In the genomic region with DNA sequence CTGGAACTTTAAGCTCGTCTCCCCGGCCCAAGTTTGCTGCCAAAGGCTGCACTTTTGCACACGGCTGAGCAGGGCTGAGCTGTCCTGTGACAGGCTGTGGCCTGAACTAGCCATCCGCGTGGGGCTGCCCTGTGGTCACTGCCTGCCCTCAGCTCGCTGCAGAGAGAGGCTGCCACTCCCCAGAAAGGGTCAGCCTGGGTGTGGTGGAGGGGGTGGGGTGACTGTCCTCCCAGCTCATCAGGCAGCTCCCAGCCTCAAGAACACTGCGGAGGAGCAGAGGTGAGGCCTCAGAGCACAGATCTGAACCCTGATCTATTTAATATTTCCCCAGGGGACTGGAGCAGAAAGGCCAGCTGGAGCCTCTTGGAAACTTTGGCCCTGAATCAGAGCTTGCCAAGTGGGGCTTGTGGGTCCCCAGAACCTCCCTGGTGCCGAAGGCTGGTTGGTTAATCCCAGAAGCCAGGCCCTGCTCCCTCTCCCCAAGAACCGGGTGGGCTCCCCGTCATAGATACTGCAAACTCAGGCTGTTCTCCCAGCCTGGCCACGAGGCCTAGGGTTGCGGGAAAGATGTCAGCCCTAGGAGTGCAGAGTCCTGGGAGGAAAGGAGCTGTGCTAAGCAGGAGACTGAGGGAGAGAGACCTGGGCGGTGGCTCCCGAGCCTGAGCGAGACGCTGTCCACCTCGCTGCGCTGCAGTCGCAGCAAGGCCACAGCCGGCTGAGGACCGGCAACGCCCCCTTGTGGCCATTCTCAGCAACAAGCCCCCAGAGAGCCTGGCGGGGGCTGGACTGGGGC, we compare ENCODE assay signal across 8 cellular contexts.
DNase-seq lines count a peak whose midpoint lies in the region; ATAC-seq and TF ChIP-seq lines count a peak whose summit lies in the region.

No MANE protein-coding gene starts in this region.

- peak; percentile 32 for DNase-seq in DMS79 treated with DMSO at 0.1 percent for 48 hours (lab: John Stamatoyannopoulos, UW)
- DNase-seq in DMS79 (lab: John Stamatoyannopoulos, UW) = no peak
- DNase-seq in MG63 = peak; percentile 75
- DNase-seq in SHP77 treated with DMSO at 0.1 percent for 48 hours (lab: John Stamatoyannopoulos, UW) = peak; percentile 53
- DNase-seq in activated naive CD4-positive, alpha-beta T cell treated with anti-CD3 and anti-CD28 coated beads for 36 hours = peak; percentile 80
- peak; percentile 91 for DNase-seq in osteoblast (ENCODE audit: insufficient read length, low spot score, missing footprints)
- DNase-seq in suprapubic skin (ENCODE audit: low spot score in 2 of 2) = peak; percentile 88 to 90

- peaks cover 3% of the 10 kb centered on the region for H3K9me3 Mint-ChIP-seq in activated naive CD4-positive, alpha-beta T cell treated with anti-CD3 and anti-CD28 coated beads for 36 hours

- no peak overlapping the region for H3K27ac Mint-ChIP-seq in activated naive CD4-positive, alpha-beta T cell treated with anti-CD3 and anti-CD28 coated beads for 36 hours

- peaks cover 52% of the 10 kb centered on the region for H3K36me3 ChIP-seq in MG63
- H3K36me3 ChIP-seq in gastroesophageal sphincter = no peaks in the 10 kb centered on the region
- peaks cover 8% of the 10 kb centered on the region for H3K36me3 ChIP-seq in osteoblast (ENCODE audit: insufficient read depth, low read length)
- H3K36me3 ChIP-seq in suprapubic skin = no peaks in the 10 kb centered on the region

- H3K36me3 Mint-ChIP-seq in activated naive CD4-positive, alpha-beta T cell treated with anti-CD3 and anti-CD28 coated beads for 36 hours (ENCODE audit: low read depth) = no peaks in the 10 kb centered on the region

- intact Hi-C loops in activated naive CD4-positive, alpha-beta T cell treated with anti-CD3 and anti-CD28 coated beads for 36 hours (cut with micrococcal nuclease) = loop anchor here (1.0 to 5.0 kb wide), 4 partner anchors 145 to 257 kb away; no protein-coding TSS in a partner anchor

- CTCF ChIA-PET in activated naive CD4-positive, alpha-beta T cell treated with anti-CD3 and anti-CD28 coated beads for 36 hours (lab: Charles Lee) = interaction anchor here (0.7 to 14.7 kb wide), 18 partner anchors 10 to 178 kb away, joined by 3 to 266 read pairs (median 4); no protein-coding TSS in a partner anchor

- peaks cover 37% of the 10 kb centered on the region for H4K20me1 ChIP-seq in osteoblast (ENCODE audit: insufficient read depth, low read length)

- no peak for TF ChIP-seq POLR2A in gastroesophageal sphincter (IDR thresholded peaks at IDR 0.05)
- no peak for TF ChIP-seq POLR2A in suprapubic skin (IDR thresholded peaks at IDR 0.05)

- H3K27me3 ChIP-seq in MG63 = no peaks in the 10 kb centered on the region
- no peaks in the 10 kb centered on the region for H3K27me3 ChIP-seq in gastroesophageal sphincter
- no peaks in the 10 kb centered on the region for H3K27me3 ChIP-seq in osteoblast (ENCODE audit: insufficient read depth, low read length)
- H3K27me3 ChIP-seq in suprapubic skin = no peaks in the 10 kb centered on the region

- peaks cover 80% of the 10 kb centered on the region for H3K79me2 ChIP-seq in osteoblast (ENCODE audit: insufficient read depth, low read length)

- H3K4me1 ChIP-seq in gastroesophageal sphincter = peaks cover 0 to 32% (median 15%) of the 10 kb centered on the region in 3 donors
- H3K4me1 ChIP-seq in osteoblast (ENCODE audit: insufficient read depth, low read length) = peaks cover 54% of the 10 kb centered on the region
- H3K4me1 ChIP-seq in suprapubic skin = peaks cover 19% of the 10 kb centered on the region

- no peak overlapping the region for H3K4me3 Mint-ChIP-seq in activated naive CD4-positive, alpha-beta T cell treated with anti-CD3 and anti-CD28 coated beads for 36 hours

- H3K4me2 ChIP-seq in osteoblast (ENCODE audit: insufficient read depth, low read length) = peak overlapping the region; percentile 48

- peak; percentile 89 for ATAC-seq in gastroesophageal sphincter

- H2AFZ ChIP-seq in osteoblast (ENCODE audit: low read length) = no peak overlapping the region

- H3K9me3 ChIP-seq in MG63 (no peaks in the 10 kb centered on the region), gastroesophageal sphincter (no peaks in the 10 kb centered on the region), osteoblast (ENCODE audit: low read depth, low read length) (no peaks in the 10 kb centered on the region), suprapubic skin (no peaks in the 10 kb centered on the region)

- TF ChIP-seq EP300 in gastroesophageal sphincter (IDR thresholded peaks at IDR 0.05) = no peak
- TF ChIP-seq EP300 in suprapubic skin (IDR thresholded peaks at IDR 0.05) = no peak

- no peaks in the 10 kb centered on the region for H3K4me1 Mint-ChIP-seq in activated naive CD4-positive, alpha-beta T cell treated with anti-CD3 and anti-CD28 coated beads for 36 hours (ENCODE audit: low read depth)

- H3K4me3 ChIP-seq in MG63 (no peak overlapping the region), gastroesophageal sphincter (no peak overlapping the region), osteoblast (ENCODE audit: insufficient read depth, low read length) (peak overlapping the region; percentile 31), suprapubic skin (no peak overlapping the region)

- WGBS in gastroesophageal sphincter (ENCODE audit: low coverage in 1 of 2), 2 donors = 38% methylated on average over 3 of the region's 23 CpGs; no CpG with 5 or more reads in 1 of the 2 donors
- WGBS in suprapubic skin = 47% methylated on average over 9 of the region's 23 CpGs

- no peaks in the 10 kb centered on the region for H3K27me3 Mint-ChIP-seq in activated naive CD4-positive, alpha-beta T cell treated with anti-CD3 and anti-CD28 coated beads for 36 hours (ENCODE audit: low read depth)

- TF ChIP-seq CTCF in gastroesophageal sphincter (IDR thresholded peaks at IDR 0.05) = peak; percentile 92 to 99 (median 97)
- TF ChIP-seq CTCF in osteoblast (IDR thresholded peaks at IDR 0.05; ENCODE audit: extremely low read depth, low read depth, low read length) = peak; percentile 91
- peak; percentile 94 to 95 for TF ChIP-seq CTCF in suprapubic skin (IDR thresholded peaks at IDR 0.05)

- H3K27ac ChIP-seq in gastroesophageal sphincter (peak overlapping the region in 3 of 4 donors; percentile 65 to 76 (median 69)), osteoblast (ENCODE audit: low read depth, low read length) (peak overlapping the region; percentile 86), suprapubic skin (peak overlapping the region; percentile 28)

Comparison
In these comparisons a context has a peak if more than half of its experiments do, and no peak if none do; other contexts are left out.
1. H3K27ac ChIP-seq: peak in every context shown above with its lines; median percentile 86 in osteoblast; 69 in gastroesophageal sphincter; 28 in suprapubic skin.